In the genomic region with DNA sequence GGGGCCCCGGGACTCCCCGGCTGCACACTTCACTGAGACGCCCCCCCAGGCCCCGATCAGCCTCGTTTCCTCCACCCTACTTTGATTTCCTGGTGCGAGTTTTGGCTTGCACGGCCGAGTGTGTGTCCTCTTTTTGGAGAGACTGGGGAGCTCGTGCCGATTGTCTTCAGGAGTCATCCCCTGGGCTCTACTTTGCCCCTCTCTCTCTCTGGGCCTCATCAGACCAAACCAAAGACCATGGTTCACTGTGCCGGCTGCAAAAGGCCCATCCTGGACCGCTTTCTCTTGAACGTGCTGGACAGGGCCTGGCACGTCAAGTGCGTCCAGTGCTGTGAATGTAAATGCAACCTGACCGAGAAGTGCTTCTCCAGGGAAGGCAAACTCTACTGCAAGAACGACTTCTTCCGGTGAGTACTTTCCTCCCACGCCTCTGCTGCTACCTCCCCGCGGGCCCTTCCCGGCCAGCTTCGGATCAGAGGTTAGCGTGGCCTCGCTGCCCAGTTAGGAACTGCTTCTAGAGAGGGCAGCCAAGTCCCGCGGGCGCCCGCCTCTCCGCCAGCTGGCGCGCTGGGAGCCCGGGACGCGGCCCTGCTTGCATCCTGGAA, we compare ENCODE assay signal across 11 cellular contexts. TPM values are rescaled to one million over a fixed set of nuclear protein-coding genes. Genes with fewer than 3 reads are reported as not detected.
A peak's percentile ranks its signal among the peaks of the same experiment; 100 is the strongest.
DNase-seq lines count a peak whose midpoint lies in the region; ATAC-seq, FAIRE-seq and TF ChIP-seq lines count a peak whose summit lies in the region.
"Had no signal": no experiment of that assay in that cellular context is flagged by ENCODE, and none has a peak within 500 bp of the region (broad histone marks: within the 10 kb centered on the region; RNA-seq: fewer than 3 reads in every experiment).

No MANE protein-coding gene starts in this region.

- peaks cover 57 to 82% (median 64%) of the 10 kb centered on the region in 3 donors for H3K4me1 Mint-ChIP-seq in CD8-positive, alpha-beta memory T cell
- H3K4me1 Mint-ChIP-seq in astrocyte (ENCODE audit: low read depth, unreplicated experiment): peaks cover 10% of the 10 kb centered on the region

- H3K4me2 ChIP-seq in astrocyte (ENCODE audit: low read length) (peak overlapping the region; percentile 70), mesenchymal stem cell (ENCODE audit: low read length, poor library complexity, severe bottlenecking) (peak overlapping the region; percentile 20)

- H2BK12ac ChIP-seq in mesenchymal stem cell (ENCODE audit: low read length in 2 of 2): no peak overlapping the region

- POLR2A ChIA-PET in CD8-positive, alpha-beta memory T cell (lab: Charles Lee): interaction anchor here (1.9 kb wide), 1 partner anchor 11 kb away, joined by 7 read pairs; a partner anchor contains a TSS

- H3K36me3 Mint-ChIP-seq in CD8-positive, alpha-beta memory T cell: peaks cover 0 to 3% (median 0%) of the 10 kb centered on the region in 3 donors
- H3K36me3 Mint-ChIP-seq in astrocyte (ENCODE audit: low read depth, unreplicated experiment): peaks cover 20% of the 10 kb centered on the region

- H3K27me3 Mint-ChIP-seq in CD8-positive, alpha-beta memory T cell: peaks cover 79 to 80% of the 10 kb centered on the region in 2 donors
- H3K27me3 Mint-ChIP-seq in astrocyte (ENCODE audit: low read depth, unreplicated experiment): peaks cover 50% of the 10 kb centered on the region

- H3K27me3 ChIP-seq in CD8-positive, alpha-beta memory T cell (ENCODE audit: insufficient read depth, low read length, poor library complexity, severe bottlenecking): peaks cover 97% of the 10 kb centered on the region
- H3K27me3 ChIP-seq in HUES48 (ENCODE audit: control insufficient read depth, insufficient read depth, low read length) (peaks cover 100% of the 10 kb centered on the region), astrocyte (ENCODE audit: insufficient read depth, low read length) (peaks cover 97% of the 10 kb centered on the region), mesenchymal stem cell (ENCODE audit: control insufficient read depth in 1 of 2, insufficient read depth in 1 of 2, low read length in 2 of 2) (peaks cover 99 to 100% of the 10 kb centered on the region in 2 experiments), tibial artery (peaks cover 41 to 100% of the 10 kb centered on the region in 2 donors)

- H2BK15ac ChIP-seq in mesenchymal stem cell (ENCODE audit: low read depth, poor library complexity, severe bottlenecking): no peak overlapping the region

- no peaks in the 10 kb centered on the region for H3K79me1 ChIP-seq in mesenchymal stem cell (replicated peaks; ENCODE audit: low read length, poor library complexity, severe bottlenecking)

- H3K4ac ChIP-seq in mesenchymal stem cell (ENCODE audit: low read depth in 1 of 2, low read length in 2 of 2): no peak overlapping the region

- no peak overlapping the region for H3K27ac ChIP-seq in CD8-positive, alpha-beta memory T cell (ENCODE audit: low read depth, low read length)
- no peak overlapping the region for H3K27ac ChIP-seq in HUES48 (ENCODE audit: low read depth, low read length)
- no peak overlapping the region for H3K27ac ChIP-seq in astrocyte (ENCODE audit: low read depth, low read length)
- H3K27ac ChIP-seq in mesenchymal stem cell (ENCODE audit: low read length, poor library complexity, severe bottlenecking): no peak overlapping the region
- no peak overlapping the region for H3K27ac ChIP-seq in tibial artery

- ATAC-seq in GM19463 (IDR thresholded peaks at IDR 0.05; ENCODE audit: unreplicated experiment): no peak
- ATAC-seq in HG03432 (IDR thresholded peaks at IDR 0.05; ENCODE audit: unreplicated experiment): no peak

- TF ChIP-seq CTCF in astrocyte (IDR thresholded peaks at IDR 0.05; ENCODE audit: insufficient read depth, low read depth, low read length) (no peak), tibial artery (IDR thresholded peaks at IDR 0.05) (no peak)

- H3K4me1 ChIP-seq in CD8-positive, alpha-beta memory T cell (ENCODE audit: insufficient read depth, low read length): peaks cover 73% of the 10 kb centered on the region
- H3K4me1 ChIP-seq in HUES48 (ENCODE audit: control insufficient read depth, insufficient read depth, low read length) (peaks cover 61% of the 10 kb centered on the region), astrocyte (ENCODE audit: insufficient read depth, low read length) (peaks cover 27% of the 10 kb centered on the region), mesenchymal stem cell (ENCODE audit: control insufficient read depth, insufficient read depth, low read depth, low read length) (peaks cover 65% of the 10 kb centered on the region), tibial artery (peaks cover 4 to 86% (median 69%) of the 10 kb centered on the region in 4 donors)

- no peak for FAIRE-seq in astrocyte (lab: Jason Lieb, UNC)

- H3K23ac ChIP-seq in mesenchymal stem cell (ENCODE audit: low read length in 2 of 2): no peak overlapping the region

- H3K79me2 ChIP-seq in astrocyte (ENCODE audit: insufficient read depth, low read length): no peaks in the 10 kb centered on the region

- intact Hi-C loops in tibial artery (cut with DNase I; ENCODE audit: low total_unique reads): no loop called here

- H3K14ac ChIP-seq in mesenchymal stem cell (ENCODE audit: low read length in 2 of 2): no peak overlapping the region

- H2AK5ac ChIP-seq in mesenchymal stem cell (ENCODE audit: low read length, severe bottlenecking): no peak overlapping the region

- no peak for DNase-seq in CD8-positive, alpha-beta memory T cell
- DNase-seq in astrocyte (ENCODE audit: low read depth): peak; percentile 25
- DNase-seq in mesenchymal stem cell: peak; percentile 52
- no peak for DNase-seq in tibial artery
- DNase-seq in NCI-H1092 (lab: John Stamatoyannopoulos, UW): no peak
- DNase-seq: NCI-H1694 had no signal

- H3K36me3 ChIP-seq in CD8-positive, alpha-beta memory T cell (ENCODE audit: insufficient read depth, low read length): no peaks in the 10 kb centered on the region
- no peaks in the 10 kb centered on the region for H3K36me3 ChIP-seq in HUES48 (ENCODE audit: control insufficient read depth, insufficient read depth, low read length)
- H3K36me3 ChIP-seq in astrocyte (ENCODE audit: insufficient read depth, low read length): no peaks in the 10 kb centered on the region
- H3K36me3 ChIP-seq in mesenchymal stem cell (ENCODE audit: control insufficient read depth in 1 of 2, insufficient read depth in 2 of 2, low read depth in 1 of 2, low read length in 2 of 2): no peaks in the 10 kb centered on the region
- H3K36me3 ChIP-seq in tibial artery: no peaks in the 10 kb centered on the region

- H3K4me3 Mint-ChIP-seq in CD8-positive, alpha-beta memory T cell: peak overlapping the region; percentile 75 to 87 (median 80)
- H3K4me3 Mint-ChIP-seq in astrocyte (ENCODE audit: unreplicated experiment): peak overlapping the region; percentile 85

- H2BK120ac ChIP-seq in mesenchymal stem cell (ENCODE audit: low read depth, low read length): no peak overlapping the region

- 2% methylated on average over 34 of the region's 35 CpGs for WGBS in mesenchymal stem cell

- H2AFZ ChIP-seq in astrocyte (ENCODE audit: low read depth, low read length) (peak overlapping the region; percentile 18), mesenchymal stem cell (ENCODE audit: low read depth, low read length) (no peak overlapping the region)

- no peak overlapping the region for H2BK5ac ChIP-seq in mesenchymal stem cell (ENCODE audit: low read depth, low read length, poor library complexity, severe bottlenecking)

- no peaks in the 10 kb centered on the region for H3K9me3 ChIP-seq in CD8-positive, alpha-beta memory T cell (ENCODE audit: low read length)
- H3K9me3 ChIP-seq in HUES48 (ENCODE audit: control insufficient read depth, insufficient read depth, low read length): no peaks in the 10 kb centered on the region
- peaks cover 11% of the 10 kb centered on the region for H3K9me3 ChIP-seq in astrocyte (ENCODE audit: insufficient read depth, low read depth, low read length)
- peaks cover 8% of the 10 kb centered on the region for H3K9me3 ChIP-seq in mesenchymal stem cell (ENCODE audit: control insufficient read depth, low read length)
- no peaks in the 10 kb centered on the region for H3K9me3 ChIP-seq in tibial artery

- H3K9ac ChIP-seq in HUES48 (ENCODE audit: low read depth, low read length) (no peak overlapping the region), astrocyte (ENCODE audit: low read length) (no peak overlapping the region), mesenchymal stem cell (ENCODE audit: low read length) (no peak overlapping the region)

- no peak overlapping the region for H4K8ac ChIP-seq in mesenchymal stem cell (ENCODE audit: low read length)

- H4K20me1 ChIP-seq in astrocyte (ENCODE audit: insufficient read depth, low read length): peaks cover 36% of the 10 kb centered on the region

- H3K9me3 Mint-ChIP-seq in CD8-positive, alpha-beta memory T cell: peaks cover 0 to 3% (median 2%) of the 10 kb centered on the region in 5 donors
- H3K9me3 Mint-ChIP-seq in astrocyte (ENCODE audit: unreplicated experiment): peaks cover 24% of the 10 kb centered on the region

- H3K4me3 ChIP-seq in CD8-positive, alpha-beta memory T cell (ENCODE audit: low read length): peak overlapping the region; percentile 39
- H3K4me3 ChIP-seq in HUES48 (ENCODE audit: low read depth, low read length) (peak overlapping the region; percentile 65), astrocyte (ENCODE audit: insufficient read depth, low read depth, low read length) (peak overlapping the region; percentile 23), mesenchymal stem cell (ENCODE audit: insufficient read depth in 1 of 2, low read depth in 1 of 2, low read length in 2 of 2) (no peak overlapping the region), tibial artery (peak overlapping the region in 1 of 2 donors; percentile 23)

- peak overlapping the region in 3 of 8 donors; percentile 12 to 87 (median 71) for H3K27ac Mint-ChIP-seq in CD8-positive, alpha-beta memory T cell
- H3K27ac Mint-ChIP-seq in astrocyte (ENCODE audit: unreplicated experiment): peak overlapping the region; percentile 80

- CTCF ChIA-PET in CD8-positive, alpha-beta memory T cell (lab: Charles Lee): interaction anchor here (0.8 kb wide), 1 partner anchor 11 kb away, joined by 3 read pairs; a partner anchor contains a TSS

- H3K18ac ChIP-seq in mesenchymal stem cell (ENCODE audit: low read depth in 1 of 2, low read length in 2 of 2): no peak overlapping the region

- H4K91ac ChIP-seq in mesenchymal stem cell (ENCODE audit: low read length): no peak overlapping the region

RNA-seq across cellular contexts. Expression of a gene that starts 0.8 kb away (rescaled TPM):
- total RNA-seq in CD8-positive, alpha-beta memory T cell: under 1 TPM; 0.46 to 0.51 TPM
- polyA plus RNA-seq in CD8-positive, alpha-beta memory T cell: not detected
- total RNA-seq in astrocyte: 10.8 and 11.8 TPM in 2 replicates
- not detected for polyA plus RNA-seq in mesenchymal stem cell (2013, experiment 1 of 2)
- not detected for polyA plus RNA-seq in mesenchymal stem cell (2013, experiment 2 of 2)
- total RNA-seq: mononuclear cell had no signal
- polyA plus RNA-seq: adipose tissue had no signal

RNA-seq across cellular contexts. Expression of a gene that starts 10.7 kb away (rescaled TPM):
- total RNA-seq in CD8-positive, alpha-beta memory T cell: 100 to 1,000 TPM; 122 to 130 TPM
- polyA plus RNA-seq in CD8-positive, alpha-beta memory T cell: 92.7 TPM
- 47.1 and 49.1 TPM in 2 replicates for total RNA-seq in astrocyte
- polyA plus RNA-seq in mesenchymal stem cell (2013, experiment 1 of 2): 57.8 TPM
- polyA plus RNA-seq in mesenchymal stem cell (2013, experiment 2 of 2): 57.0 TPM

Comparison
In these comparisons a context has a peak if more than half of its experiments do, and no peak if none do; other contexts are left out.
1. DNase-seq: peak in astrocyte (single experiment) and mesenchymal stem cell (single experiment); none in CD8-positive, alpha-beta memory T cell (0 of 5), tibial artery (0 of 2) and NCI-H1092 (single experiment).
2. H3K4me3 ChIP-seq: peak in CD8-positive, alpha-beta memory T cell (single experiment), HUES48 (single experiment) and astrocyte (single experiment); none in mesenchymal stem cell (0 of 2).